Comparison of ENCODE assay signal across 13 cellular contexts in genomic region chr9:79769476-79770275, GRCh38.
DNase-seq lines count a peak whose midpoint lies in the region; ATAC-seq, FAIRE-seq and TF ChIP-seq lines count a peak whose summit lies in the region.
"Had no signal": no experiment of that assay in that cellular context is flagged by ENCODE, and none has a peak within 500 bp of the region (broad histone marks: within the 10 kb centered on the region; RNA-seq: fewer than 3 reads in every experiment).

No MANE protein-coding gene starts in this region.

- H3K9me2 ChIP-seq in GM23248 (ENCODE audit: insufficient read depth), result no peaks in the 10 kb centered on the region

- TF ChIP-seq CTCF in brain microvascular endothelial cell (IDR thresholded peaks at IDR 0.05; ENCODE audit: low read depth, low read length, missing control alignments), result peak; percentile 32
- peak; percentile 27 for TF ChIP-seq CTCF in foreskin keratinocyte (conservative IDR thresholded peaks at IDR 0.05)

- whole genome bisulfite sequencing in GM23248 (ENCODE audit: low coverage in 1 of 2, low lambda C conversion rate in 2 of 2, missing lambda C conversion rate in 2 of 2), 2 experiments, result 69 to 71% methylated on average over 4 of the region's 4 CpGs
- WGBS in small intestine, 3 donors, result 64 to 85% (median 69%) methylated on average over 4 of the region's 4 CpGs

- peak; percentile 71 for ATAC-seq in foreskin keratinocyte
- no peak for ATAC-seq in HG03095 (IDR thresholded peaks at IDR 0.05; ENCODE audit: unreplicated experiment)

- H3K9me3 ChIP-seq in GM23248 (ENCODE audit: low read depth) (no peaks in the 10 kb centered on the region), small intestine (ENCODE audit: control insufficient read depth, low read depth) (no peaks in the 10 kb centered on the region)
- H3K9me3 ChIP-seq: HAP-1 had no signal

- H3K36me3 ChIP-seq in GM23248 (ENCODE audit: low read depth) (no peaks in the 10 kb centered on the region), brain microvascular endothelial cell (replicated peaks) (no peaks in the 10 kb centered on the region), small intestine (ENCODE audit: control insufficient read depth in 2 of 2, insufficient read depth in 2 of 2, low read length in 2 of 2) (no peaks in the 10 kb centered on the region)
- H3K36me3 ChIP-seq: HAP-1 had no signal

- H3K79me2 ChIP-seq in GM23248 (ENCODE audit: insufficient read depth), result no peaks in the 10 kb centered on the region

- no peak overlapping the region for H3K4me3 ChIP-seq in GM23248
- H3K4me3 ChIP-seq in brain microvascular endothelial cell (ENCODE audit: low read depth, low read length), result no peak overlapping the region
- H3K4me3 ChIP-seq in small intestine (ENCODE audit: low read depth in 1 of 2, low read length in 2 of 2), result no peak overlapping the region
- H3K4me3 ChIP-seq: HAP-1 had no signal

- peaks cover 5% of the 10 kb centered on the region for H3K4me1 ChIP-seq in GM23248 (ENCODE audit: insufficient read depth)
- H3K4me1 ChIP-seq in foreskin keratinocyte, result no peaks in the 10 kb centered on the region
- no peaks in the 10 kb centered on the region for H3K4me1 ChIP-seq in small intestine (ENCODE audit: control insufficient read depth in 2 of 2, insufficient read depth in 1 of 2, low read depth in 1 of 2, low read length in 1 of 2)
- H3K4me1 ChIP-seq: HAP-1 had no signal

- DNase-seq in GM23248 (peak; percentile 10), brain microvascular endothelial cell (no peak), foreskin keratinocyte (peak in 1 of 2 donors; percentile 38), small intestine (peak; percentile 5), KG1 (lab: John Stamatoyannopoulos, UW) (no peak), DMS79 (lab: John Stamatoyannopoulos, UW) (no peak), CD1c-positive myeloid dendritic cell (ENCODE audit: extremely low spot score) (no peak)
- DNase-seq: NCI-H187 treated with DMSO at 0.1 percent for 48 hours, NCI-H69, SIG-M5 had no signal

- in situ Hi-C loops in GM23248 (cut with MboI) (no loop called here), brain microvascular endothelial cell (cut with HindIII; ENCODE audit: low pct_ligation_motif_present, low sequenced_read_pairs) (no loop called here)

- FAIRE-seq in small intestine (lab: Jason Lieb, UNC), result no peak

- H3K27ac ChIP-seq in GM23248 (no peak overlapping the region), brain microvascular endothelial cell (no peak overlapping the region), foreskin keratinocyte (no peak overlapping the region), small intestine (ENCODE audit: low read depth in 1 of 2, low read length in 1 of 2) (no peak overlapping the region)
- H3K27ac ChIP-seq: C4-2B had no signal

- H3F3A ChIP-seq in GM23248 (ENCODE audit: insufficient read depth), result 0 out of 2 replicates have a peak, but pooled peaks cover 5% of the 10 kb centered on the region

- H4K20me1 ChIP-seq in GM23248 (ENCODE audit: insufficient read depth), result no peaks in the 10 kb centered on the region

- no peak overlapping the region for H3K9ac ChIP-seq in GM23248

- H3K4me2 ChIP-seq in GM23248 (ENCODE audit: unreplicated experiment), result no peak overlapping the region

- H3K27me3 ChIP-seq in GM23248 (replicated peaks; ENCODE audit: insufficient read depth) (peaks cover 17% of the 10 kb centered on the region), brain microvascular endothelial cell (replicated peaks) (no peaks in the 10 kb centered on the region), foreskin keratinocyte (peaks cover 23% of the 10 kb centered on the region), small intestine (ENCODE audit: control insufficient read depth in 2 of 2, insufficient read depth in 2 of 2, low read length in 2 of 2) (no peaks in the 10 kb centered on the region)

- no peak overlapping the region for H2AFZ ChIP-seq in GM23248

Comparison
In these comparisons a context has a peak if more than half of its experiments do, and no peak if none do; other contexts are left out.
1. DNase-seq: peak in GM23248 (single experiment) and small intestine (single experiment); none in brain microvascular endothelial cell (single experiment), KG1 (single experiment), DMS79 (single experiment) and CD1c-positive myeloid dendritic cell (single experiment).